Comparison of ENCODE assay signal across 8 cellular contexts in genomic region chr2:70141754-70142589, GRCh38. TPM values are rescaled to one million over a fixed set of nuclear protein-coding genes. Genes with fewer than 3 reads are reported as not detected.
A peak's percentile ranks its signal among the peaks of the same experiment; 100 is the strongest.
DNase-seq lines count a peak whose midpoint lies in the region; ATAC-seq, FAIRE-seq and TF ChIP-seq lines count a peak whose summit lies in the region.

No MANE protein-coding gene starts in this region.

- no peak for TF ChIP-seq EP300 in SK-N-SH (IDR thresholded peaks at IDR 0.05; ENCODE audit: borderline replicate concordance in 1 of 2, low read depth in 1 of 2, low read length in 1 of 2)
- no peak; a peak in 1 of 4 replicates for TF ChIP-seq EP300 in HepG2 (IDR thresholded peaks at IDR 0.05; ENCODE audit: low read depth in 2 of 2, low read length in 2 of 2)
- no peak for TF ChIP-seq EP300 in HepG2 (CRISPR knock-in tag; IDR thresholded peaks at IDR 0.05; ENCODE audit: borderline replicate concordance)

- intact Hi-C loops in Calu3 (cut with micrococcal nuclease; ENCODE audit: unreplicated experiment) = loop anchor here (1.0 to 10.0 kb wide), 3 partner anchors 54 to 227 kb away; partner anchors contain the start of gene MXD1
- intact Hi-C loops in HepG2 (cut with micrococcal nuclease; ENCODE audit: unreplicated experiment) = loop anchor here (1.0 to 5.0 kb wide), 7 partner anchors 34 to 228 kb away; partner anchors contain the start of genes C2orf42 and TIA1
- intact Hi-C loops in thyroid gland (cut with DNase I) = loop anchor here (2.0 kb wide), 1 partner anchor 55 kb away; the partner anchor contains the start of gene PCBP1

- H3K79me2 ChIP-seq in SK-N-SH (ENCODE audit: insufficient read depth) = peaks cover 10% of the 10 kb centered on the region; the same call in 1 of the 2 replicates
- H3K79me2 ChIP-seq in HepG2 (ENCODE audit: insufficient read depth, low read length) = peaks cover 8% of the 10 kb centered on the region

- no peak for TF ChIP-seq RAD21 in SK-N-SH (IDR thresholded peaks at IDR 0.05; ENCODE audit: low read length)
- peak; percentile 50; the same call in 1 of the 2 replicates for TF ChIP-seq RAD21 in HepG2 (CRISPR knock-in tag; IDR thresholded peaks at IDR 0.05)

- TF ChIP-seq CTCF in Calu3 (IDR thresholded peaks at IDR 0.05; ENCODE audit: unreplicated experiment) (no peak), SK-N-SH (IDR thresholded peaks at IDR 0.05) (no peak), HepG2 (CRISPR knock-in tag; IDR thresholded peaks at IDR 0.05) (no peak), thyroid gland (IDR thresholded peaks at IDR 0.05) (peak in 1 of 6 experiments; percentile 11)

- no peaks in the 10 kb centered on the region for H3K9me3 Mint-ChIP-seq in Calu3 (ENCODE audit: low read depth, unreplicated experiment)

- DNase-seq in Calu3 (peak; percentile 79), SK-N-SH (peak; percentile 81), HepG2 (ENCODE audit: low spot score) (peak; percentile 67), thyroid gland (peak; percentile 78 to 81)
- DNase-seq in NK-92 treated with Interleukin-12 subunit alpha and Interleukin-12 subunit beta, amount 100 ng/mL, for 24 hours (lab: John Stamatoyannopoulos, UW) = no peak

- peak overlapping the region; percentile 97 for H3K27ac Mint-ChIP-seq in Calu3 (ENCODE audit: unreplicated experiment)

- FAIRE-seq in HepG2 (lab: Jason Lieb, UNC) = no peak

- WGBS in SK-N-SH (ENCODE audit: low lambda C conversion rate) = 18% methylated on average over 16 of the region's 76 CpGs
- 2% methylated on average over 42 of the region's 76 CpGs for WGBS in HepG2 (ENCODE audit: low lambda C conversion rate)
- WGBS in thyroid gland, 2 donors = 2 to 3% methylated on average over 24 to 29 of the region's 76 CpGs

- no peaks in the 10 kb centered on the region for H3K27me3 Mint-ChIP-seq in Calu3 (ENCODE audit: unreplicated experiment)

- H3K4me1 ChIP-seq in SK-N-SH (ENCODE audit: control insufficient read depth in 1 of 2, insufficient read depth in 2 of 2, low read depth in 1 of 2, low read length in 1 of 2) = peaks cover 13 to 20% of the 10 kb centered on the region in 2 experiments; a peak in 3 of 4 replicates
- peaks cover 61% of the 10 kb centered on the region for H3K4me1 ChIP-seq in HepG2 (ENCODE audit: insufficient read depth, low read length)
- peaks cover 26 to 31% of the 10 kb centered on the region in 2 donors for H3K4me1 ChIP-seq in thyroid gland

- H3K4me1 Mint-ChIP-seq in Calu3 (ENCODE audit: low read depth, unreplicated experiment) = peaks cover 29% of the 10 kb centered on the region

- no peaks in the 10 kb centered on the region for H3K9me2 ChIP-seq in SK-N-SH

- H4K20me1 ChIP-seq in SK-N-SH (ENCODE audit: insufficient read depth) = no peaks in the 10 kb centered on the region
- H4K20me1 ChIP-seq in HepG2 (ENCODE audit: insufficient read depth, low read length) = no peaks in the 10 kb centered on the region

- peak overlapping the region; percentile 56 to 65 for H3K4me3 ChIP-seq in SK-N-SH (ENCODE audit: low read depth in 2 of 2, low read length in 1 of 2)
- H3K4me3 ChIP-seq in HepG2 (replicated peaks in 1 of 3; ENCODE audit: insufficient read depth in 1 of 3, low read depth in 2 of 3, low read length in 3 of 3) = peak overlapping the region; percentile 51 to 66 (median 52)
- H3K4me3 ChIP-seq in thyroid gland (replicated peaks in 1 of 3) = peak overlapping the region; percentile 3 to 65 (median 3)

- H2AFZ ChIP-seq in SK-N-SH (ENCODE audit: low read depth) (peak overlapping the region; percentile 49; the same call in 1 of the 2 replicates), HepG2 (ENCODE audit: low read length) (no peak overlapping the region)

- POLR2A ChIA-PET in SK-N-SH (lab: Yijun Ruan, JAX) (interaction anchor here (0.6 to 3.6 kb wide), 10 partner anchors 9 to 227 kb away, joined by 3 to 38 read pairs (median 4); partner anchors contain the start of genes C2orf42, MXD1, PCBP1 and PCYOX1), HepG2 (lab: Yijun Ruan, JAX) (interaction anchor here (1.0 to 10.5 kb wide), 24 partner anchors 9 to 313 kb away, joined by 3 to 124 read pairs (median 5); partner anchors contain the start of genes C2orf42, MXD1, PCBP1 and PCYOX1)

- H3K27me3 ChIP-seq in SK-N-SH (ENCODE audit: insufficient read depth) = no peaks in the 10 kb centered on the region
- H3K27me3 ChIP-seq in HepG2 (ENCODE audit: control insufficient read depth in 1 of 2, insufficient read depth in 2 of 2, low read length in 2 of 2) = no peaks in the 10 kb centered on the region
- no peaks in the 10 kb centered on the region for H3K27me3 ChIP-seq in thyroid gland

- in situ Hi-C loops in HepG2 (cut with HindIII; ENCODE audit: extremely low pct_ligation_motif_present, low pct_unique_long_range_greater_than_20kb) = loop anchor here (5.0 kb wide), 2 partner anchors 55 to 230 kb away; partner anchors contain the start of gene PCBP1

- ATAC-seq in GM19395 (IDR thresholded peaks at IDR 0.05; ENCODE audit: unreplicated experiment) (peak; percentile 26), HG03439 (IDR thresholded peaks at IDR 0.05; ENCODE audit: unreplicated experiment) (peak; percentile 34), HepG2 (peak; percentile 84)

- peak overlapping the region; percentile 60 for H3K4me3 Mint-ChIP-seq in Calu3 (ENCODE audit: low read depth, unreplicated experiment)

- BruUV-seq in Calu3 (replicated peaks; lab: Mats Ljungman, UMichigan) = TSS peak; percentile 92
- TSS peak; percentile 89 for BruUV-seq in HepG2 (replicated peaks; lab: Mats Ljungman, UMichigan)

- H3K4me2 ChIP-seq in SK-N-SH (peak overlapping the region; percentile 89), HepG2 (ENCODE audit: low read depth, low read length) (peak overlapping the region; percentile 93)

- H3K9ac ChIP-seq in SK-N-SH (peak overlapping the region; percentile 89), HepG2 (ENCODE audit: insufficient read depth, low read depth, low read length) (peak overlapping the region; percentile 92)

- H3K27ac ChIP-seq in SK-N-SH (ENCODE audit: low read depth in 2 of 2, low read length in 1 of 2) = peak overlapping the region; percentile 76 to 89
- H3K27ac ChIP-seq in cingulate gyrus (ENCODE audit: low read depth, low read length) = peak overlapping the region; percentile 100
- peak overlapping the region; percentile 93 for H3K27ac ChIP-seq in HepG2 (ENCODE audit: extremely low read length, insufficient read depth, low read length)
- peak overlapping the region; percentile 98 to 100 (median 99) for H3K27ac ChIP-seq in thyroid gland

- H3K9me3 ChIP-seq in SK-N-SH = no peaks in the 10 kb centered on the region
- H3K9me3 ChIP-seq in HepG2 (ENCODE audit: low read length) = no peaks in the 10 kb centered on the region
- no peaks in the 10 kb centered on the region for H3K9me3 ChIP-seq in thyroid gland

- peaks cover 31% of the 10 kb centered on the region for H3F3A ChIP-seq in SK-N-SH (replicated peaks; ENCODE audit: insufficient read depth)

- CTCF ChIA-PET in Calu3 (lab: Charles Lee) = interaction anchor here (0.7 to 3.5 kb wide), 5 partner anchors 17 to 313 kb away, joined by 3 to 32 read pairs (median 3); partner anchors contain the start of gene MXD1
- CTCF ChIA-PET in SK-N-SH (lab: Yijun Ruan, JAX) = interaction anchor here (0.8 to 4.4 kb wide), 12 partner anchors 9 to 231 kb away, joined by 3 to 26 read pairs (median 6); partner anchors contain the start of genes MXD1 and PCBP1
- CTCF ChIA-PET in HepG2 (lab: Yijun Ruan, JAX; ENCODE audit: low intra/inter-chr PET ratio, low total read pairs) = interaction anchor here (0.8 to 2.1 kb wide), 3 partner anchors 55 to 230 kb away, joined by 3 to 15 read pairs (median 3); partner anchors contain the start of gene PCBP1

- H3K36me3 ChIP-seq in SK-N-SH (replicated peaks in 1 of 2; ENCODE audit: control insufficient read depth in 1 of 2, insufficient read depth in 2 of 2, low read length in 1 of 2) = no peaks in the 10 kb centered on the region
- H3K36me3 ChIP-seq in HepG2 (replicated peaks in 1 of 2; ENCODE audit: control insufficient read depth in 1 of 2, insufficient read depth in 2 of 2, low read length in 2 of 2) = no peaks in the 10 kb centered on the region
- H3K36me3 ChIP-seq in thyroid gland = no peaks in the 10 kb centered on the region

- peaks cover 29% of the 10 kb centered on the region for H3K36me3 Mint-ChIP-seq in Calu3 (ENCODE audit: insufficient read depth, unreplicated experiment)

- TF ChIP-seq POLR2A in HepG2 (IDR thresholded peaks at IDR 0.05; ENCODE audit: insufficient read depth in 1 of 2, low read depth in 2 of 2, low read length in 2 of 2) (peak; percentile 82 to 92), thyroid gland (IDR thresholded peaks at IDR 0.05) (peak; percentile 91 to 92)

RNA-seq across cellular contexts. Expression of gene C2orf42, which starts 48.8 kb away (rescaled TPM):
- total RNA-seq in Calu3 (2022) = 11.6 and 20.2 TPM in 2 replicates
- 5.1 and 6.8 TPM in 2 replicates for polyA plus RNA-seq in SK-N-SH (2012; rRNA removed)
- 5.1 and 7.2 TPM in 2 replicates for polyA plus RNA-seq in SK-N-SH (2012; cell fraction: cytosol; rRNA removed)
- 7.8 and 10.7 TPM in 2 replicates for polyA plus RNA-seq in SK-N-SH (2012; cell fraction: nucleus; rRNA removed)
- 9.9 and 11.1 TPM in 2 replicates for total RNA-seq in HepG2 (2016; rRNA removed; fragmentation: Illumina TruSeq; extraction: Trizol)
- total RNA-seq in HepG2 (2016; cell fraction: cytosol; rRNA removed; fragmentation: Illumina TruSeq; extraction: Trizol; ENCODE audit: low read depth) = 20.6 and 21.9 TPM in 2 replicates
- 9.3 and 9.6 TPM in 2 replicates for total RNA-seq in HepG2 (2016; cell fraction: insoluble cytoplasmic fraction; rRNA removed; fragmentation: Illumina TruSeq; extraction: Trizol)
- total RNA-seq in HepG2 (2016; cell fraction: membrane; rRNA removed; fragmentation: Illumina TruSeq; extraction: Trizol) = 21.6 and 22.7 TPM in 2 replicates
- total RNA-seq in HepG2 (2016; cell fraction: nucleus; rRNA removed; fragmentation: Illumina TruSeq; extraction: Trizol) = 8.7 and 10.0 TPM in 2 replicates
- polyA plus RNA-seq in HepG2 (2011; rRNA removed) = 9.3 and 10.1 TPM in 2 replicates
- polyA plus RNA-seq in HepG2 (2011; cell fraction: cytosol; rRNA removed) = 6.6 and 7.2 TPM in 2 replicates
- polyA plus RNA-seq in HepG2 (2011; cell fraction: nucleus; rRNA removed) = 10.9 and 14.5 TPM in 2 replicates
- polyA plus RNA-seq in HepG2 (2012) = 8.7 and 9.4 TPM in 2 replicates
- polyA plus RNA-seq in HepG2 (2016; cell fraction: cytosol; fragmentation: Illumina TruSeq; extraction: Trizol; ENCODE audit: low read depth) = 2.6 and 2.8 TPM in 2 replicates
- polyA plus RNA-seq in HepG2 (2016; cell fraction: insoluble cytoplasmic fraction; fragmentation: Illumina TruSeq; extraction: Trizol; ENCODE audit: low read depth) = 9.2 and 10.0 TPM in 2 replicates
- 5.3 and 7.7 TPM in 2 replicates for polyA plus RNA-seq in HepG2 (2016; cell fraction: membrane; fragmentation: Illumina TruSeq; extraction: Trizol; ENCODE audit: low read depth)
- 8.3 and 10.9 TPM in 2 replicates for polyA plus RNA-seq in HepG2 (2016; cell fraction: nucleus; fragmentation: Illumina TruSeq; extraction: Trizol; ENCODE audit: insufficient read depth, low read depth)
- polyA minus RNA-seq in HepG2 (2011; rRNA and poly(A)+ RNA removed; ENCODE audit: low replicate concordance) = 26.9 and 49.5 TPM in 2 replicates
- 8.3 and 17.8 TPM in 2 replicates for polyA minus RNA-seq in HepG2 (2011; cell fraction: cytosol; rRNA and poly(A)+ RNA removed)
- 22.4 and 25.1 TPM in 2 replicates for polyA minus RNA-seq in HepG2 (2011; cell fraction: nucleus; rRNA and poly(A)+ RNA removed)
- 10 to 100 TPM in 3 of 4 donors, 1 to 10 TPM in 1; 9.8 to 26.5 (median 18.0) TPM for total RNA-seq in thyroid gland

RNA-seq across cellular contexts. Expression of gene PCBP1, which starts 54.7 kb away (rescaled TPM):
- 252 and 260 TPM in 2 replicates for total RNA-seq in Calu3 (2022)
- 60.7 and 94.0 TPM in 2 replicates for polyA plus RNA-seq in SK-N-SH (2012; rRNA removed)
- 79.9 and 99.1 TPM in 2 replicates for polyA plus RNA-seq in SK-N-SH (2012; cell fraction: cytosol; rRNA removed)
- polyA plus RNA-seq in SK-N-SH (2012; cell fraction: nucleus; rRNA removed) = 61.4 and 69.9 TPM in 2 replicates
- total RNA-seq in HepG2 (2016; rRNA removed; fragmentation: Illumina TruSeq; extraction: Trizol) = 32.0 and 104 TPM in 2 replicates
- total RNA-seq in HepG2 (2016; cell fraction: cytosol; rRNA removed; fragmentation: Illumina TruSeq; extraction: Trizol; ENCODE audit: low read depth) = 39.6 and 40.9 TPM in 2 replicates
- total RNA-seq in HepG2 (2016; cell fraction: insoluble cytoplasmic fraction; rRNA removed; fragmentation: Illumina TruSeq; extraction: Trizol) = 30.2 and 107 TPM in 2 replicates
- total RNA-seq in HepG2 (2016; cell fraction: membrane; rRNA removed; fragmentation: Illumina TruSeq; extraction: Trizol) = 84.5 and 86.5 TPM in 2 replicates
- total RNA-seq in HepG2 (2016; cell fraction: nucleus; rRNA removed; fragmentation: Illumina TruSeq; extraction: Trizol) = 54.5 and 55.6 TPM in 2 replicates
- polyA plus RNA-seq in HepG2 (2011; rRNA removed) = 137 and 144 TPM in 2 replicates
- 140 and 145 TPM in 2 replicates for polyA plus RNA-seq in HepG2 (2011; cell fraction: cytosol; rRNA removed)
- 80.5 and 83.2 TPM in 2 replicates for polyA plus RNA-seq in HepG2 (2011; cell fraction: nucleus; rRNA removed)
- polyA plus RNA-seq in HepG2 (2012) = 391 and 423 TPM in 2 replicates
- 248 and 249 TPM in 2 replicates for polyA plus RNA-seq in HepG2 (2016; cell fraction: cytosol; fragmentation: Illumina TruSeq; extraction: Trizol; ENCODE audit: low read depth)
- 461 and 517 TPM in 2 replicates for polyA plus RNA-seq in HepG2 (2016; cell fraction: insoluble cytoplasmic fraction; fragmentation: Illumina TruSeq; extraction: Trizol; ENCODE audit: low read depth)
- polyA plus RNA-seq in HepG2 (2016; cell fraction: membrane; fragmentation: Illumina TruSeq; extraction: Trizol; ENCODE audit: low read depth) = 274 and 290 TPM in 2 replicates
- 271 and 294 TPM in 2 replicates for polyA plus RNA-seq in HepG2 (2016; cell fraction: nucleus; fragmentation: Illumina TruSeq; extraction: Trizol; ENCODE audit: insufficient read depth, low read depth)
- 74.9 and 159 TPM in 2 replicates for polyA minus RNA-seq in HepG2 (2011; rRNA and poly(A)+ RNA removed; ENCODE audit: low replicate concordance)
- 114 and 126 TPM in 2 replicates for polyA minus RNA-seq in HepG2 (2011; cell fraction: cytosol; rRNA and poly(A)+ RNA removed)
- 41.5 and 41.8 TPM in 2 replicates for polyA minus RNA-seq in HepG2 (2011; cell fraction: nucleus; rRNA and poly(A)+ RNA removed)
- 100 to 1,000 TPM; 165 to 215 (median 195) TPM for total RNA-seq in thyroid gland

Comparison
In these comparisons a context has a peak if more than half of its experiments do, and no peak if none do; other contexts are left out.
1. ATAC-seq: peak in every context shown above with its lines; median percentile 84 in HepG2; 34 in HG03439; 26 in GM19395.
2. H3K4me3 ChIP-seq: peak in every context shown above with its lines; median percentile 60 in SK-N-SH; 52 in HepG2; 3 in thyroid gland.